16 cellular contexts compared by ENCODE assay signal in genomic region chr2:177020524-177021119, GRCh38.
A peak's percentile ranks its signal among the peaks of the same experiment; 100 is the strongest.
DNase-seq lines count a peak whose midpoint lies in the region; ATAC-seq, FAIRE-seq and TF ChIP-seq lines count a peak whose summit lies in the region.
"Had no signal": no experiment of that assay in that cellular context is flagged by ENCODE, and none has a peak within 500 bp of the region (broad histone marks: within the 10 kb centered on the region; RNA-seq: fewer than 3 reads in every experiment).

No MANE protein-coding gene starts in this region.

- H3K36me3 ChIP-seq in HEK293 (ENCODE audit: control insufficient read depth in 2 of 2, insufficient read depth in 1 of 2, low read length in 2 of 2), result no peaks in the 10 kb centered on the region
- H3K36me3 ChIP-seq in K562 (ENCODE audit: control insufficient read depth, insufficient read depth, low read length), result no peaks in the 10 kb centered on the region
- no peaks in the 10 kb centered on the region for H3K36me3 ChIP-seq in vagina
- H3K36me3 ChIP-seq: BE2C had no signal

- BruUV-seq in K562 (replicated peaks; lab: Mats Ljungman, UMichigan), result no TSS peak

- TF ChIP-seq RAD21 in K562 (CRISPR knock-in tag; conservative IDR thresholded peaks at IDR 0.05 in 1 of 2, IDR thresholded peaks at IDR 0.05 in 1 of 2), result no peak

- POLR2A ChIA-PET in HEK293 (lab: Yijun Ruan, JAX), result no interaction called here
- POLR2A ChIA-PET in K562 (lab: Yijun Ruan, JAX), result no interaction called here

- 2% methylated on average over 5 of the region's 5 CpGs for WGBS in K562 (ENCODE audit: insufficient coverage, low coverage, missing lambda C conversion rate)

- no peak overlapping the region for H3K9ac ChIP-seq in K562 (ENCODE audit: insufficient read depth in 1 of 2, low read depth in 2 of 2, low read length in 2 of 2)

- H3K4me2 ChIP-seq in K562 (ENCODE audit: insufficient read depth, low read length), result no peak overlapping the region
- H3K4me2 ChIP-seq: A549 had no signal

- H3K27me3 ChIP-seq in K562 (ENCODE audit: control insufficient read depth in 2 of 2, insufficient read depth in 2 of 2, low read length in 2 of 2) (peaks cover 0 to 3% of the 10 kb centered on the region in 2 experiments; a peak in 4 of 5 replicates), vagina (no peaks in the 10 kb centered on the region)
- H3K27me3 ChIP-seq: BE2C had no signal

- no peak for TF ChIP-seq EP300 in K562 (IDR thresholded peaks at IDR 0.05; ENCODE audit: low read length)

- FAIRE-seq in K562 (lab: Jason Lieb, UNC), result peak; percentile 11
- FAIRE-seq: A549, GM12892 had no signal

- TF ChIP-seq CTCF in HEK293 (tag by site-specific recombination; IDR thresholded peaks at IDR 0.05), result no peak
- TF ChIP-seq CTCF in K562 (IDR thresholded peaks at IDR 0.05 in 2 of 3, conservative IDR thresholded peaks at IDR 0.05 in 1 of 3; ENCODE audit: insufficient read depth in 2 of 3, low read depth in 1 of 3, low read length in 3 of 3), result no peak
- TF ChIP-seq CTCF in vagina (IDR thresholded peaks at IDR 0.05), result no peak

- DNase-seq in NCI-H69 (lab: John Stamatoyannopoulos, UW), result peak; percentile 36
- no peak for DNase-seq in K562 (ENCODE audit: extremely low read depth in 1 of 4, low spot score in 3 of 4)
- DNase-seq in vagina (ENCODE audit: extremely low spot score in 2 of 2), result no peak
- no peak for DNase-seq in 8988T
- DNase-seq in posterior vena cava (ENCODE audit: low spot score), result no peak
- DNase-seq in NCI-H2107 (lab: John Stamatoyannopoulos, UW), result no peak
- DNase-seq: BE2C; CD4-positive, alpha-beta memory T cell; DND-41; GDM1; GOT3; H9 had no signal

- no peak overlapping the region for H3K4me3 ChIP-seq in HEK293 (ENCODE audit: low read depth, low read length)
- no peak overlapping the region for H3K4me3 ChIP-seq in K562
- H3K4me3 ChIP-seq in vagina, result no peak overlapping the region
- H3K4me3 ChIP-seq: A549 had no signal

- in situ Hi-C loops in K562 (cut with MboI), result no loop called here

- ATAC-seq in K562, result no peak
- ATAC-seq: A549 had no signal

- CTCF ChIA-PET in HEK293 (lab: Yijun Ruan, JAX), result no interaction called here
- CTCF ChIA-PET in K562 (lab: Yijun Ruan, JAX; ENCODE audit: low intra/inter-chr PET ratio), result no interaction called here

- no peak overlapping the region for H2AFZ ChIP-seq in K562 (ENCODE audit: low read depth, low read length)

- H4K20me1 ChIP-seq in K562 (replicated peaks; ENCODE audit: control insufficient read depth, insufficient read depth, low read length), result no peaks in the 10 kb centered on the region

- H3K79me2 ChIP-seq in K562 (ENCODE audit: control insufficient read depth, insufficient read depth, low read length), result no peaks in the 10 kb centered on the region

- intact Hi-C loops in K562 (cut with micrococcal nuclease), result no loop called here
- intact Hi-C loops in vagina (cut with DNase I), result no loop called here
- intact Hi-C loops in posterior vena cava (cut with DNase I), result no loop called here

- no peaks in the 10 kb centered on the region for H3K9me3 ChIP-seq in HEK293 (ENCODE audit: control insufficient read depth, insufficient read depth, low read depth, low read length)
- H3K9me3 ChIP-seq in K562 (replicated peaks; ENCODE audit: control insufficient read depth, insufficient read depth, low read depth, low read length), result no peaks in the 10 kb centered on the region
- no peaks in the 10 kb centered on the region for H3K9me3 ChIP-seq in vagina
- H3K9me3 ChIP-seq: A549, BE2C had no signal

- H3K4me1 ChIP-seq in HEK293 (ENCODE audit: control insufficient read depth, insufficient read depth, low read length) (peaks cover 23% of the 10 kb centered on the region), K562 (replicated peaks in 1 of 2; ENCODE audit: control insufficient read depth in 2 of 2, insufficient read depth in 2 of 2, low read length in 2 of 2) (no peaks in the 10 kb centered on the region), vagina (peaks cover 5% of the 10 kb centered on the region)
- H3K4me1 ChIP-seq: A549, BE2C had no signal

- no peaks in the 10 kb centered on the region for H3K9me1 ChIP-seq in K562 (ENCODE audit: control insufficient read depth, insufficient read depth, low read length)

- TF ChIP-seq POLR2A in K562 (conservative IDR thresholded peaks at IDR 0.05), result no peak
- no peak for TF ChIP-seq POLR2A in vagina (IDR thresholded peaks at IDR 0.05)

- no peak overlapping the region for H3K27ac ChIP-seq in HEK293 (ENCODE audit: extremely low read depth, low read depth, low read length)
- no peak overlapping the region for H3K27ac ChIP-seq in K562 (ENCODE audit: extremely low read depth, low read depth, low read length)
- H3K27ac ChIP-seq in vagina, result peak overlapping the region; percentile 40
- H3K27ac ChIP-seq: A549, C4-2B had no signal

TF ChIP-seq in HEK293, 187 proteins besides CTCF, POLR2A, EP300 and RAD21 (continues in another document):
- TF ChIP-seq ZNF518A (tag by site-specific recombination; conservative IDR thresholded peaks at IDR 0.05; ENCODE audit: low read depth), result no peak
- 0 out of 2 replicates have a peak, but pooled peaks have one; percentile 7 for TF ChIP-seq IKZF3 (tag by site-specific recombination; IDR thresholded peaks at IDR 0.05)
- TF ChIP-seq WT1 (tag by site-specific recombination; IDR thresholded peaks at IDR 0.05), result peak; percentile 23; the same call in 1 of the 2 replicates

TF ChIP-seq in K562, 482 proteins besides CTCF, POLR2A, EP300 and RAD21:
- TF ChIP-seq ATF4 (CRISPR knock-in tag; IDR thresholded peaks at IDR 0.05) (no peak), DMBX1 (CRISPR knock-in tag; IDR thresholded peaks at IDR 0.05; ENCODE audit: borderline replicate concordance) (no peak), ZBTB34 (CRISPR knock-in tag; IDR thresholded peaks at IDR 0.05) (no peak)

Comparison
In these comparisons a context has a peak if more than half of its experiments do, and no peak if none do; other contexts are left out.
1. Of the 44 proteins assayed by ChIP-seq in both K562 and HEK293: peak only in K562: none; only in HEK293: PRDM10, TRIM28 and ZBTB11; in both: none; in neither: 41.